In the genomic region with DNA sequence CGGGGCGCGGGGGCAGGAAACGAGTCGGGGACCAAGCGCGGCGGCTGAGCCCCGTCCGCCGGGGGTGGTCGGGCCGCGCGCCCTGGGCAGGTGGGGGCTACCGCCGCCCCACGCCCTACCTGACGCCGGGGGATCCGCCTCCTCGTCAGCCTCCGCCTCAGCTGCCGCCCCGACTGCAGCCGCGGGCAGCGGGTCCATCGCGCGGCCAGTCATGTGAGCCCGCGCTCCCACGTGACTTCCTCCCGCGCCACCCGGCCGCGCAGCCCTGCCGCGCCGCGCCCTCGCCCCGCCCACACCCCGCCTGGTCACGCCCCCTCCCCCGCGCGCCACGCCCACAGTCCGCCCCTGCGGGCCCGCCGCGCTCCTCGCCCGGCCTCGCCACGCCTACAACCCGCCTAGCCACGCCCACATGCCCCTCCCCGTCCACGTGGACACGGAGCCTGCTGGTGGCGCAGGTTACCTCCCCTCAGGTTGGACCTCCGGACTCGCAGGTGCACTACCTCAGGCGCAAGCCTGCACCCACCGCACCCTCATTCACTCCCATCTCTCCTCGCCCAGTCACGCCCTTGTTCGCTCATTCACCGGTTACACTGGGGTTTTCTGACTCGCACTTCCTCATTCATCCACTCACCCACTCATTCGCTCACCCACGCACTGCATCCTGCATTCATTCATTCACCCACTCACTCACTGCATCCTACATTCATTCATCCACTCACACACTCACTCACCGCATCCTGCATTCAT, we compare ENCODE assay signal across 8 cellular contexts. TPM values are rescaled to one million over a fixed set of nuclear protein-coding genes. Genes with fewer than 3 reads are reported as not detected.
DNase-seq lines count a peak whose midpoint lies in the region; ATAC-seq, FAIRE-seq and TF ChIP-seq lines count a peak whose summit lies in the region.

TSS of gene SNX8 (minus strand) at position 233 of the 747 bp plus-strand sequence. CDS start at position 213, 20 bp downstream.

- H3K4me2 ChIP-seq in KMS-11 = peak within 1 kb of the TSS; percentile 86

- no peaks in the 10 kb centered on the region for H3K27me3 Mint-ChIP-seq in naive B cell

- H3K4me1 ChIP-seq in KMS-11 (ENCODE audit: low read depth, poor library complexity, severe bottlenecking) = peaks cover 7% of the 10 kb centered on the region

- H3K4me3 ChIP-seq in KMS-11 (IDR thresholded peaks at IDR 0.05; ENCODE audit: insufficient read depth, low read depth, low read length) = no peak within 1 kb of the TSS

- peak within 1 kb of the TSS in 6 of 8 donors; percentile 96 to 99 (median 98) for H3K4me3 Mint-ChIP-seq in naive B cell
- no peak within 1 kb of the TSS for H3K4me3 Mint-ChIP-seq in stimulated activated effector memory CD8-positive, alpha-beta T cell treated with anti-CD3 and anti-CD28 coated beads, Interleukin-12 subunit alpha, Interleukin-12 subunit beta, amount 100 ng/mL, for 72 hours

- H3K4me1 Mint-ChIP-seq in naive B cell = peaks cover 25 to 53% (median 28%) of the 10 kb centered on the region in 3 donors
- H3K4me1 Mint-ChIP-seq in stimulated activated effector memory CD8-positive, alpha-beta T cell treated with anti-CD3 and anti-CD28 coated beads, Interleukin-12 subunit alpha, Interleukin-12 subunit beta, amount 100 ng/mL, for 72 hours = peaks cover 18% of the 10 kb centered on the region

- DNase-seq in DMS79 (lab: John Stamatoyannopoulos, UW) (peak; percentile 76), RCC 7860 (ENCODE audit: low spot score) (peak; percentile 72), activated T-helper 1 cell treated with Interleukin-2 at 50 U/mL for 16 hours (ENCODE audit: low read depth) (peak; percentile 93), fibroblast of gingiva (ENCODE audit: low read depth) (peak; percentile 79), naive B cell (peak; percentile 97)
- peak; percentile 97 to 99 for DNase-seq in stimulated activated effector memory CD8-positive, alpha-beta T cell treated with anti-CD3 and anti-CD28 coated beads, Interleukin-12 subunit alpha, Interleukin-12 subunit beta, amount 100 ng/mL, for 72 hours (ENCODE audit: low spot score in 2 of 2)

- no peaks in the 10 kb centered on the region for H3K36me3 ChIP-seq in KMS-11 (ENCODE audit: insufficient read depth)

- TF ChIP-seq CTCF in KMS-11 (conservative IDR thresholded peaks at IDR 0.05; ENCODE audit: low read depth, low read length) = no peak

- H2AFZ ChIP-seq in KMS-11 (ENCODE audit: low read depth) = peak within 1 kb of the TSS; percentile 85

- H3K27ac Mint-ChIP-seq in naive B cell = peak within 1 kb of the TSS in 5 of 6 donors; percentile 99 to 100 (median 99)
- H3K27ac Mint-ChIP-seq in stimulated activated effector memory CD8-positive, alpha-beta T cell treated with anti-CD3 and anti-CD28 coated beads, Interleukin-12 subunit alpha, Interleukin-12 subunit beta, amount 100 ng/mL, for 72 hours = peak within 1 kb of the TSS; percentile 82

- H3K9ac ChIP-seq in KMS-11 = peak within 1 kb of the TSS; percentile 63; the same call in 1 of the 2 replicates

- H4K20me1 ChIP-seq in KMS-11 (ENCODE audit: insufficient read depth) = no peaks in the 10 kb centered on the region

- no peaks in the 10 kb centered on the region for H3K36me3 Mint-ChIP-seq in naive B cell
- peaks cover 13% of the 10 kb centered on the region for H3K36me3 Mint-ChIP-seq in stimulated activated effector memory CD8-positive, alpha-beta T cell treated with anti-CD3 and anti-CD28 coated beads, Interleukin-12 subunit alpha, Interleukin-12 subunit beta, amount 100 ng/mL, for 72 hours

- ATAC-seq in GM21786 (IDR thresholded peaks at IDR 0.05; ENCODE audit: unreplicated experiment) (peak; percentile 69), naive B cell (ENCODE audit: low read depth in 2 of 2) (peak; percentile 88 to 89)
- peak; percentile 91 for ATAC-seq in stimulated activated effector memory CD8-positive, alpha-beta T cell treated with anti-CD3 and anti-CD28 coated beads, Interleukin-12 subunit alpha, Interleukin-12 subunit beta, amount 100 ng/mL, for 72 hours

- H3K79me2 ChIP-seq in KMS-11 (ENCODE audit: insufficient read depth, low read depth) = peaks cover 24% of the 10 kb centered on the region; the same call in 1 of the 2 replicates

- no peaks in the 10 kb centered on the region for H3K9me3 Mint-ChIP-seq in naive B cell
- no peaks in the 10 kb centered on the region for H3K9me3 Mint-ChIP-seq in stimulated activated effector memory CD8-positive, alpha-beta T cell treated with anti-CD3 and anti-CD28 coated beads, Interleukin-12 subunit alpha, Interleukin-12 subunit beta, amount 100 ng/mL, for 72 hours

- no peaks in the 10 kb centered on the region for H3K27me3 ChIP-seq in KMS-11 (ENCODE audit: insufficient read depth, low read depth)

- no peak for FAIRE-seq in RCC 7860 (lab: Jason Lieb, UNC)

- no peak within 1 kb of the TSS for H3K27ac ChIP-seq in KMS-11

RNA-seq across cellular contexts. Expression of gene SNX8, which starts in this region (rescaled TPM):
- 100 to 1,000 TPM in 3 of 6 donors, 10 to 100 TPM in 3; 74.2 to 107 (median 96.2) TPM for polyA plus RNA-seq in naive B cell (ENCODE audit: low read depth in 6 of 6)
